In genomic region chr4:113222006-113222405, GRCh38 we compare ENCODE assay signal across 1 cellular context.
TF ChIP-seq lines count a peak whose summit lies in the region.

No MANE protein-coding gene starts in this region.

TF ChIP-seq in SK-N-SH, 30 proteins besides CTCF, POLR2A, EP300 and RAD21 (continued from another document):
- no peak for TF ChIP-seq IRF3 (IDR thresholded peaks at IDR 0.05; ENCODE audit: low read depth, low read length)
- no peak for TF ChIP-seq JUND (IDR thresholded peaks at IDR 0.05)
- no peak for TF ChIP-seq CHD2 (IDR thresholded peaks at IDR 0.05; ENCODE audit: low read length, partially characterized antibody)
- TF ChIP-seq MEF2A (IDR thresholded peaks at IDR 0.05; ENCODE audit: borderline replicate concordance, low read depth), result no peak
- no peak for TF ChIP-seq FOSL2 (IDR thresholded peaks at IDR 0.05; ENCODE audit: borderline replicate concordance, low read depth)
- TF ChIP-seq YY1 (IDR thresholded peaks at IDR 0.05; ENCODE audit: low read depth), result no peak
